Comparison of ENCODE assay signal across 25 cellular contexts in genomic region chr4:95284668-95285067, GRCh38.
"Had no signal": no experiment of that assay in that cellular context is flagged by ENCODE, and none has a peak within 500 bp of the region (broad histone marks: within the 10 kb centered on the region; RNA-seq: fewer than 3 reads in every experiment).

No MANE protein-coding gene starts in this region.

- H3K27ac ChIP-seq: left lung, lower lobe of right lung, ovary, right atrium auricular region, right lobe of liver, testis, thyroid gland, transverse colon, uterus had no signal

- DNase-seq: hypothalamus; immature natural killer cell; kidney; left colon; left lung; lower lobe of right lung; mammary epithelial cell; mesenchymal stem cell; naive B cell; natural killer cell; nephron progenitor cell; ovary; right lobe of liver; stimulated activated CD4-positive, alpha-beta T cell treated with anti-CD3 and anti-CD28 coated beads, Interleukin-12 subunit alpha, Interleukin-12 subunit beta, amount 100 ng/mL, for 4 hours; stimulated activated CD4-positive, alpha-beta T cell treated with anti-CD3 and anti-CD28 coated beads, Interleukin-15, amount 100 ng/mL, for 24 hours; stimulated activated CD4-positive, alpha-beta T cell treated with anti-CD3 and anti-CD28 coated beads, Interleukin-2, amount 100 ng/mL, for 24 hours; stimulated activated CD4-positive, alpha-beta T cell treated with anti-CD3 and anti-CD28 coated beads, Interleukin-4, amount 100 ng/mL, for 1 hour; stimulated activated naive CD4-positive, alpha-beta T cell; testis; thyroid gland; transverse colon; uterus had no signal

- H3K27me3 Mint-ChIP-seq: naive B cell; progenitor cell of endocrine pancreas; stimulated activated naive CD8-positive, alpha-beta T cell treated with anti-CD3 and anti-CD28 coated beads, Interleukin-15, Interleukin-2, amounts not matched to agents 100 ng/mL and 50 ng/mL, for 24 hours had no signal

- ATAC-seq: left colon, left lung, lower lobe of right lung, natural killer cell had no signal

- H3K27ac Mint-ChIP-seq: immature natural killer cell; naive B cell; natural killer cell; nephron progenitor cell; progenitor cell of endocrine pancreas; stimulated activated naive CD8-positive, alpha-beta T cell treated with anti-CD3 and anti-CD28 coated beads, Interleukin-15, Interleukin-2, amounts not matched to agents 100 ng/mL and 50 ng/mL, for 24 hours had no signal

- H3K27me3 ChIP-seq: left lung, ovary, right atrium auricular region, right lobe of liver, testis, thyroid gland, transverse colon, uterus had no signal

- H3K4me3 Mint-ChIP-seq: immature natural killer cell; naive B cell; natural killer cell; nephron progenitor cell; stimulated activated naive CD8-positive, alpha-beta T cell treated with anti-CD3 and anti-CD28 coated beads, Interleukin-15, Interleukin-2, amounts not matched to agents 100 ng/mL and 50 ng/mL, for 24 hours had no signal

- H3K36me3 Mint-ChIP-seq: immature natural killer cell, naive B cell, natural killer cell had no signal

- H3K9me3 ChIP-seq: lower lobe of right lung, ovary, right lobe of liver, testis, thyroid gland, transverse colon, uterus had no signal

- H3K4me3 ChIP-seq: left lung, lower lobe of right lung, ovary, right atrium auricular region, right lobe of liver, testis, thyroid gland, transverse colon, uterus had no signal

- H3K36me3 ChIP-seq: left lung, lower lobe of right lung, ovary, right atrium auricular region, right lobe of liver, thyroid gland, transverse colon, uterus had no signal

- H3K4me1 ChIP-seq: left lung, lower lobe of right lung, right lobe of liver, testis, thyroid gland, uterus had no signal

- H3K4me1 Mint-ChIP-seq: naive B cell had no signal
